ENCODE assay signal across 8 cellular contexts in genomic region chrX:129600981-129601424, GRCh38. TPM values are rescaled to one million over a fixed set of nuclear protein-coding genes. Genes with fewer than 3 reads are reported as not detected.
DNase-seq lines count a peak whose midpoint lies in the region; ATAC-seq and TF ChIP-seq lines count a peak whose summit lies in the region.

No MANE protein-coding gene starts in this region.

- peaks cover 6% of the 10 kb centered on the region for H3K27me3 Mint-ChIP-seq in activated CD8-positive, alpha-beta memory T cell treated with anti-CD3 and anti-CD28 coated beads, Interleukin-2, amount 10 ng/mL, durations not matched to agents 7 days and 5 days

- no peaks in the 10 kb centered on the region for H3K9me3 ChIP-seq in ascending aorta

- intact Hi-C loops in ascending aorta (cut with DNase I), result loop anchor here (5.0 to 10.0 kb wide), 4 partner anchors 244 to 1304 kb away; partner anchors contain the start of genes ELF4, ENOX2, UTP14A and ZDHHC9

- H3K4me3 Mint-ChIP-seq in activated CD8-positive, alpha-beta memory T cell treated with anti-CD3 and anti-CD28 coated beads, Interleukin-2, amount 10 ng/mL, durations not matched to agents 7 days and 5 days, result no peak overlapping the region

- H3K9me3 Mint-ChIP-seq in activated CD8-positive, alpha-beta memory T cell treated with anti-CD3 and anti-CD28 coated beads, Interleukin-2, amount 10 ng/mL, durations not matched to agents 7 days and 5 days (ENCODE audit: low read depth), result no peaks in the 10 kb centered on the region

- H3K36me3 Mint-ChIP-seq in activated CD8-positive, alpha-beta memory T cell treated with anti-CD3 and anti-CD28 coated beads, Interleukin-2, amount 10 ng/mL, durations not matched to agents 7 days and 5 days, result no peaks in the 10 kb centered on the region

- H3K27ac Mint-ChIP-seq in activated CD8-positive, alpha-beta memory T cell treated with anti-CD3 and anti-CD28 coated beads, Interleukin-2, amount 10 ng/mL, durations not matched to agents 7 days and 5 days, result no peak overlapping the region

- peak; percentile 41 for DNase-seq in activated CD8-positive, alpha-beta memory T cell treated with anti-CD3 and anti-CD28 coated beads, Interleukin-2, amount 10 ng/mL, durations not matched to agents 7 days and 5 days
- no peak for DNase-seq in activated CD8-positive, alpha-beta memory T cell treated with anti-CD3 and anti-CD28 coated beads, Interleukin-2, amount 50 U/mL, for 4 hours
- DNase-seq in LHCN-M2 (ENCODE audit: low read depth) (peak; percentile 13), ascending aorta (ENCODE audit: low spot score in 2 of 2) (no peak), hypothalamus (lab: John Stamatoyannopoulos, UW) (peak in 41 of 51 donors; percentile 1 to 78 (median 16)), substantia nigra (lab: John Stamatoyannopoulos, UW) (peak in 43 of 49 donors; percentile 1 to 61 (median 38))

- no peaks in the 10 kb centered on the region for H3K27me3 ChIP-seq in ascending aorta

- H3K4me1 Mint-ChIP-seq in activated CD8-positive, alpha-beta memory T cell treated with anti-CD3 and anti-CD28 coated beads, Interleukin-2, amount 10 ng/mL, durations not matched to agents 7 days and 5 days, result peaks cover 18% of the 10 kb centered on the region

- ATAC-seq in activated CD8-positive, alpha-beta memory T cell treated with anti-CD3 and anti-CD28 coated beads, Interleukin-2, amount 10 ng/mL, durations not matched to agents 7 days and 5 days, result no peak
- ATAC-seq in HG02642 (IDR thresholded peaks at IDR 0.05; ENCODE audit: poor library complexity, unreplicated experiment) (no peak), GM18858 (IDR thresholded peaks at IDR 0.05; ENCODE audit: unreplicated experiment) (no peak)

- TF ChIP-seq CTCF in ascending aorta (IDR thresholded peaks at IDR 0.05), result peak; percentile 26 to 62 (median 62)

- no peaks in the 10 kb centered on the region for H3K4me1 ChIP-seq in ascending aorta

- CTCF ChIA-PET in activated CD8-positive, alpha-beta memory T cell treated with anti-CD3 and anti-CD28 coated beads, Interleukin-2, amount 10 ng/mL, durations not matched to agents 7 days and 5 days (lab: Charles Lee), result interaction anchor here (0.6 to 2.6 kb wide), 7 partner anchors 9 to 460 kb away, joined by 3 to 9 read pairs (median 3); no protein-coding TSS in a partner anchor

- H3K27ac ChIP-seq in ascending aorta (peak overlapping the region; percentile 57 to 72), substantia nigra (ENCODE audit: low read depth, low read length, poor library complexity, severe bottlenecking) (peak overlapping the region; percentile 66)

- H3K36me3 ChIP-seq in ascending aorta, result no peaks in the 10 kb centered on the region

- H3K4me3 ChIP-seq in ascending aorta, result no peak overlapping the region

RNA-seq across cellular contexts. Expression of gene APLN, which starts 53.8 kb away (rescaled TPM):
- total RNA-seq in activated CD8-positive, alpha-beta memory T cell treated with anti-CD3 and anti-CD28 coated beads, Interleukin-2, amount 10 ng/mL, durations not matched to agents 7 days and 5 days, result under 1 TPM; 0.14 to 0.15 TPM
- total RNA-seq in LHCN-M2 (2014; rRNA removed) (6.7 and 7.3 TPM in 2 replicates), ascending aorta (2.2 TPM)
- 6.5 TPM for polyA plus RNA-seq in LHCN-M2 (2012)

Comparison
In these comparisons a context has a peak if more than half of its experiments do, and no peak if none do; other contexts are left out.
1. DNase-seq: peak in activated CD8-positive, alpha-beta memory T cell treated with anti-CD3 and anti-CD28 coated beads, Interleukin-2, amount 10 ng/mL, durations not matched to agents 7 days and 5 days (single experiment), LHCN-M2 (single experiment), hypothalamus (41 of 51) and substantia nigra (43 of 49); none in activated CD8-positive, alpha-beta memory T cell treated with anti-CD3 and anti-CD28 coated beads, Interleukin-2, amount 50 U/mL, for 4 hours (single experiment) and ascending aorta (0 of 2).